ENCODE assay signal across 14 cellular contexts in the genomic region with DNA sequence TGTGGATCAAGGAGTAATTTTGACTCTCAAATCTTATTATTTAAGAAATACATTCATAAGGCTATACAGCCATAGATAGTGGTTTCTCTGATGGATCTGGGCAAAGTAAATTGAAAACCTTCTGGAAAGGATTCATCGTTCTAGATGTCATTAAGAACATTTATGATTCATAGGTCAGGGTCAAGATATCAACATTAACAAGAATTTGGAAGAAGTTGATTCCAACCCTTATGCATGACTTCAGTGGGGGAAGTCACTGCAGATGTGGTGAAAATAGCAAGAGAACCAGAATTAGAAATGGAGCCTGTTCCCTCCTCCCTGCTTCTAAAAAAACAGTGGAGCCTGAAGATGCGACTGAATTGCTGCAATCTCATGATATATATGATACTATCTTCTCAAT. TPM values are rescaled to one million over a fixed set of nuclear protein-coding genes. Genes with fewer than 3 reads are reported as not detected.
DNase-seq lines count a peak whose midpoint lies in the region.
"Had no signal": no experiment of that assay in that cellular context is flagged by ENCODE, and none has a peak within 500 bp of the region (broad histone marks: within the 10 kb centered on the region; RNA-seq: fewer than 3 reads in every experiment).

No MANE protein-coding gene starts in this region.

- H3K9me3 Mint-ChIP-seq in activated T-helper 2 cell treated with anti-CD3 and anti-CD28 coated beads, Interferon-gamma antibody, Interleukin-2, Interleukin-4, amounts not matched to agents 10 μg/mL and 5 μg/mL and 100 μg/mL, durations not matched to agents 14 hours and 24 hours and 36 hours, result no peaks in the 10 kb centered on the region
- no peaks in the 10 kb centered on the region for H3K9me3 Mint-ChIP-seq in stimulated activated naive CD8-positive, alpha-beta T cell treated with anti-CD3 and anti-CD28 coated beads, Interleukin-15, Interleukin-2, amounts not matched to agents 100 ng/mL and 50 ng/mL, for 24 hours
- H3K9me3 Mint-ChIP-seq: CD8-positive, alpha-beta T cell had no signal

- H3K27me3 Mint-ChIP-seq in activated T-helper 2 cell treated with anti-CD3 and anti-CD28 coated beads, Interferon-gamma antibody, Interleukin-2, Interleukin-4, amounts not matched to agents 10 μg/mL and 5 μg/mL and 100 μg/mL, durations not matched to agents 14 hours and 24 hours and 36 hours (ENCODE audit: low read depth), result peaks cover 21% of the 10 kb centered on the region
- H3K27me3 Mint-ChIP-seq in stimulated activated naive CD8-positive, alpha-beta T cell treated with anti-CD3 and anti-CD28 coated beads, Interleukin-15, Interleukin-2, amounts not matched to agents 100 ng/mL and 50 ng/mL, for 24 hours, result peaks cover 13% of the 10 kb centered on the region

- DNase-seq in EH (ENCODE audit: low read depth), result peak; percentile 41
- DNase-seq in HCEC 1CT, result peak; percentile 35
- DNase-seq in activated T-helper 2 cell treated with anti-CD3 and anti-CD28 coated beads, Interferon-gamma antibody, Interleukin-2, Interleukin-4, amounts not matched to agents 10 μg/mL and 5 μg/mL and 100 μg/mL, durations not matched to agents 14 hours and 24 hours and 36 hours (ENCODE audit: low spot score), result no peak
- no peak for DNase-seq in NCI-H82 treated with DMSO at 0.1 percent for 48 hours (lab: John Stamatoyannopoulos, UW; ENCODE audit: unreplicated experiment)
- DNase-seq in SW480 (ENCODE audit: low spot score), result no peak
- DNase-seq: Calu3; CD8-positive, alpha-beta T cell; DMS79 treated with DMSO at 0.1 percent for 48 hours; GM23248 had no signal

- peak overlapping the region; percentile 3 for H3K27ac Mint-ChIP-seq in activated T-helper 2 cell treated with anti-CD3 and anti-CD28 coated beads, Interferon-gamma antibody, Interleukin-2, Interleukin-4, amounts not matched to agents 10 μg/mL and 5 μg/mL and 100 μg/mL, durations not matched to agents 14 hours and 24 hours and 36 hours
- H3K27ac Mint-ChIP-seq in stimulated activated naive CD8-positive, alpha-beta T cell treated with anti-CD3 and anti-CD28 coated beads, Interleukin-15, Interleukin-2, amounts not matched to agents 100 ng/mL and 50 ng/mL, for 24 hours, result peak overlapping the region; percentile 1
- H3K27ac Mint-ChIP-seq: CD8-positive, alpha-beta T cell had no signal

- H3K36me3 Mint-ChIP-seq in activated T-helper 2 cell treated with anti-CD3 and anti-CD28 coated beads, Interferon-gamma antibody, Interleukin-2, Interleukin-4, amounts not matched to agents 10 μg/mL and 5 μg/mL and 100 μg/mL, durations not matched to agents 14 hours and 24 hours and 36 hours (ENCODE audit: low read depth), result no peaks in the 10 kb centered on the region
- H3K36me3 Mint-ChIP-seq in stimulated activated naive CD8-positive, alpha-beta T cell treated with anti-CD3 and anti-CD28 coated beads, Interleukin-15, Interleukin-2, amounts not matched to agents 100 ng/mL and 50 ng/mL, for 24 hours (ENCODE audit: low read depth), result no peaks in the 10 kb centered on the region
- H3K36me3 Mint-ChIP-seq: CD8-positive, alpha-beta T cell had no signal

- H3K4me1 Mint-ChIP-seq in activated T-helper 2 cell treated with anti-CD3 and anti-CD28 coated beads, Interferon-gamma antibody, Interleukin-2, Interleukin-4, amounts not matched to agents 10 μg/mL and 5 μg/mL and 100 μg/mL, durations not matched to agents 14 hours and 24 hours and 36 hours (ENCODE audit: low read depth), result peaks cover 21% of the 10 kb centered on the region
- H3K4me1 Mint-ChIP-seq in stimulated activated naive CD8-positive, alpha-beta T cell treated with anti-CD3 and anti-CD28 coated beads, Interleukin-15, Interleukin-2, amounts not matched to agents 100 ng/mL and 50 ng/mL, for 24 hours (ENCODE audit: low read depth), result peaks cover 34% of the 10 kb centered on the region

- intact Hi-C loops in activated T-helper 2 cell treated with anti-CD3 and anti-CD28 coated beads, Interferon-gamma antibody, Interleukin-2, Interleukin-4, amounts not matched to agents 10 μg/mL and 5 μg/mL and 100 μg/mL, durations not matched to agents 14 hours and 24 hours and 36 hours (cut with micrococcal nuclease), result no loop called here

- H3K4me3 Mint-ChIP-seq in activated T-helper 2 cell treated with anti-CD3 and anti-CD28 coated beads, Interferon-gamma antibody, Interleukin-2, Interleukin-4, amounts not matched to agents 10 μg/mL and 5 μg/mL and 100 μg/mL, durations not matched to agents 14 hours and 24 hours and 36 hours (ENCODE audit: low read depth), result no peak overlapping the region
- H3K4me3 Mint-ChIP-seq in stimulated activated naive CD8-positive, alpha-beta T cell treated with anti-CD3 and anti-CD28 coated beads, Interleukin-15, Interleukin-2, amounts not matched to agents 100 ng/mL and 50 ng/mL, for 24 hours, result no peak overlapping the region
- H3K4me3 Mint-ChIP-seq: B cell; CD8-positive, alpha-beta T cell had no signal

RNA-seq across cellular contexts. Expression of gene HNF1B, which starts 36.6 kb away (rescaled TPM):
- total RNA-seq in activated T-helper 2 cell treated with anti-CD3 and anti-CD28 coated beads, Interferon-gamma antibody, Interleukin-2, Interleukin-4, amounts not matched to agents 10 μg/mL and 5 μg/mL and 100 μg/mL, durations not matched to agents 14 hours and 24 hours and 36 hours, result 4.6 and 5.0 TPM in 2 replicates
- total RNA-seq: A172; CD8-positive, alpha-beta T cell; GM23248; H4; HT1080 had no signal

Comparison
In these comparisons a context has a peak if more than half of its experiments do, and no peak if none do; other contexts are left out.
1. DNase-seq: peak in EH (single experiment) and HCEC 1CT (single experiment); none in activated T-helper 2 cell treated with anti-CD3 and anti-CD28 coated beads, Interferon-gamma antibody, Interleukin-2, Interleukin-4, amounts not matched to agents 10 μg/mL and 5 μg/mL and 100 μg/mL, durations not matched to agents 14 hours and 24 hours and 36 hours (single experiment), NCI-H82 treated with DMSO at 0.1 percent for 48 hours (single experiment) and SW480 (single experiment).